Comparison of ENCODE assay signal across 15 cellular contexts in genomic region chr17:9937901-9938300, GRCh38. TPM values are rescaled to one million over a fixed set of nuclear protein-coding genes. Genes with fewer than 3 reads are reported as not detected.
"Had no signal": no experiment of that assay in that cellular context is flagged by ENCODE, and none has a peak within 500 bp of the region (broad histone marks: within the 10 kb centered on the region; RNA-seq: fewer than 3 reads in every experiment).

No MANE protein-coding gene starts in this region.

- H3K27me3 ChIP-seq: gastroesophageal sphincter, right lobe of liver had no signal

- H3K4me1 ChIP-seq: psoas muscle, right lobe of liver had no signal

- DNase-seq: activated CD4-positive, alpha-beta T cell treated with anti-CD3 and anti-CD28 coated beads for 48 hours; activated CD8-positive, alpha-beta T cell treated with anti-CD3 and anti-CD28 coated beads for 36 hours; activated gamma-delta T cell; activated T-cell treated with anti-CD3 and anti-CD28 coated beads, Interleukin-2, amount 50 U/mL, for 72 hours; effector memory CD4-positive, alpha-beta T cell; nephron progenitor cell; stimulated activated CD4-positive, alpha-beta T cell treated with anti-CD3 and anti-CD28 coated beads, Interleukin-1b, Interleukin-23, amount 100 ng/mL, for 48 hours; stimulated activated naive CD8-positive, alpha-beta T cell treated with anti-CD3 and anti-CD28 coated beads, Interleukin-15, amount 100 ng/mL, for 72 hours; T-helper 2 cell had no signal

- H3K27ac ChIP-seq: gastroesophageal sphincter, psoas muscle, right lobe of liver had no signal

- H3K36me3 ChIP-seq: right lobe of liver, thoracic aorta had no signal

- H3K9me3 ChIP-seq: right lobe of liver, thoracic aorta had no signal

- H3K4me3 ChIP-seq: gastroesophageal sphincter, psoas muscle, right lobe of liver, thoracic aorta had no signal

RNA-seq across cellular contexts. Expression of gene RCVRN, which starts 32.8 kb away (rescaled TPM):
- total RNA-seq: activated CD8-positive, alpha-beta T cell treated with anti-CD3 and anti-CD28 coated beads for 36 hours; activated T-cell treated with anti-CD3 and anti-CD28 coated beads, Interleukin-2, amount 50 U/mL, for 72 hours; psoas muscle; right lobe of liver; ureter; WTC11 had no signal
